Comparison of ENCODE assay signal across 1 cellular context in the genomic region with DNA sequence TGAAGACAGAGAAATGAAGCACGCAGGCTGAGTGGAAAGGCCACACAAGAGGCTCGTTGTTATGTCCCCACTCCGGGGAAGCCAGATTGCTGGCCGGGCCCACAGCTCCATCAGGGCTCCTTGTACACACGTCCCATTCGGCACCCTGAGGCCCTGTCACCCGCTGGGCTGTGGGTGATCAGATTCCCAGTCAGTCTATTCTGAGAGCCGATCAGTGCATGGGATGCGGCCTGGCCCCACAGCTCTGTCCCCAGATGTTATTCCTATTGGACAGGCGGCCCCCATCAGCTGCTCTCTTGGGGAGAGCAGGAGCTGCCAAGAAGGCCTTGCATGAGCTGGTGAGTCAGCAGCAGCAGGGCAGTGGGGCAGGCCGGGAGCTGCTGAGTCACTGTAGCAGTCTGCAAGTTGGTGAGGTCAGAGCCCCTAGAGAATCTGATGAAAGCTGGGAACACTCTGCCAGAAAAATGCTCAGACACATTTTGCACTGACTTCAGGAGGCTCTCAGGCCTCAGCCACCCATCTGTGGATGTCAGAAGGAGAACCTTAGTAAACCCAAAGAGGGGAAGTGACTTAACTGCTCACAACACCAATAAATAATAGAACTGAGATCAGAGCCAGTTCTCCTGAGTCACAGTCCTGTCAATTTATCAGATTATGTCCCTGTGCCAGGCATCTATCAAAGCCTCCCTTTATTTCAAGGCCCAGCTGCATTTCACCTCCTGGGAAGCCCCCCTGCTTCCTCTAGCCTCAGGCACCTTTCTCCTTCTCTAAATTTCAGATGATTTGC.
A peak's percentile ranks its signal among the peaks of the same experiment; 100 is the strongest.
TF ChIP-seq lines count a peak whose summit lies in the region.

No MANE protein-coding gene starts in this region.

TF ChIP-seq in K562, 482 proteins besides CTCF, POLR2A, EP300 and RAD21 (continued from another document and continues in another):
- no peak for TF ChIP-seq ZFP30 (CRISPR knock-in tag; IDR thresholded peaks at IDR 0.05; ENCODE audit: borderline replicate concordance)
- peak; percentile 82; the same call in 1 of the 2 replicates for TF ChIP-seq OTX1 (CRISPR knock-in tag; IDR thresholded peaks at IDR 0.05)
- TF ChIP-seq, protein P1, sequence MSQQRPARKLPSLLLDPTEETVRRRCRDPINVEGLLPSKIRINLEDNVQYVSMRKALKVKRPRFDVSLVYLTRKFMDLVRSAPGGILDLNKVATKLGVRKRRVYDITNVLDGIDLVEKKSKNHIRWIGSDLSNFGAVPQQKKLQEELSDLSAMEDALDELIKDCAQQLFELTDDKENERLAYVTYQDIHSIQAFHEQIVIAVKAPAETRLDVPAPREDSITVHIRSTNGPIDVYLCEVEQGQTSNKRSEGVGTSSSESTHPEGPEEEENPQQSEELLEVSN (IDR thresholded peaks at IDR 0.05; ENCODE audit: borderline replicate concordance in 1 of 2, extremely low read depth in 1 of 2, insufficient read depth in 1 of 2, insufficient read length in 1 of 2, low read depth in 1 of 2, low read length in 1 of 2, poor library complexity in 1 of 2, severe bottlenecking in 1 of 2): peak; percentile 41 to 68
- TF ChIP-seq SMARCE1 (IDR thresholded peaks at IDR 0.05): peak; percentile 95
- TF ChIP-seq RBM17 (IDR thresholded peaks at IDR 0.05; ENCODE audit: borderline replicate concordance, low read depth, low read length): no peak
- TF ChIP-seq, protein P2, sequence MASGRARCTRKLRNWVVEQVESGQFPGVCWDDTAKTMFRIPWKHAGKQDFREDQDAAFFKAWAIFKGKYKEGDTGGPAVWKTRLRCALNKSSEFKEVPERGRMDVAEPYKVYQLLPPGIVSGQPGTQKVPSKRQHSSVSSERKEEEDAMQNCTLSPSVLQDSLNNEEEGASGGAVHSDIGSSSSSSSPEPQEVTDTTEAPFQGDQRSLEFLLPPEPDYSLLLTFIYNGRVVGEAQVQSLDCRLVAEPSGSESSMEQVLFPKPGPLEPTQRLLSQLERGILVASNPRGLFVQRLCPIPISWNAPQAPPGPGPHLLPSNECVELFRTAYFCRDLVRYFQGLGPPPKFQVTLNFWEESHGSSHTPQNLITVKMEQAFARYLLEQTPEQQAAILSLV (tag; IDR thresholded peaks at IDR 0.05): 0 out of 2 replicates have a peak, but pooled peaks have one; percentile 20
- no peak for TF ChIP-seq NR1H2 (CRISPR knock-in tag; IDR thresholded peaks at IDR 0.05)
- TF ChIP-seq FOSL1 (tag; conservative IDR thresholded peaks at IDR 0.05): peak; percentile 100
- TF ChIP-seq, protein P3, sequence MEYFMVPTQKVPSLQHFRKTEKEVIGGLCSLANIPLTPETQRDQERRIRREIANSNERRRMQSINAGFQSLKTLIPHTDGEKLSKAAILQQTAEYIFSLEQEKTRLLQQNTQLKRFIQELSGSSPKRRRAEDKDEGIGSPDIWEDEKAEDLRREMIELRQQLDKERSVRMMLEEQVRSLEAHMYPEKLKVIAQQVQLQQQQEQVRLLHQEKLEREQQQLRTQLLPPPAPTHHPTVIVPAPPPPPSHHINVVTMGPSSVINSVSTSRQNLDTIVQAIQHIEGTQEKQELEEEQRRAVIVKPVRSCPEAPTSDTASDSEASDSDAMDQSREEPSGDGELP (CRISPR knock-in tag; IDR thresholded peaks at IDR 0.05; ENCODE audit: borderline replicate concordance): peak; percentile 99
- TF ChIP-seq TEAD2 (tag; IDR thresholded peaks at IDR 0.05): peak; percentile 23
- TF ChIP-seq ZNF77 (CRISPR knock-in tag; IDR thresholded peaks at IDR 0.05): no peak
- no peak for TF ChIP-seq CHAMP1 (IDR thresholded peaks at IDR 0.05)
- TF ChIP-seq ZKSCAN3 (CRISPR knock-in tag; IDR thresholded peaks at IDR 0.05): no peak
- peak; percentile 91; the same call in 1 of the 2 replicates for TF ChIP-seq DMBX1 (CRISPR knock-in tag; IDR thresholded peaks at IDR 0.05; ENCODE audit: borderline replicate concordance)
- TF ChIP-seq ATF7 (IDR thresholded peaks at IDR 0.05): peak; percentile 98
- peak; percentile 52 for TF ChIP-seq ELF1 (tag; IDR thresholded peaks at IDR 0.05)
- peak; percentile 64; the same call in 1 of the 2 replicates for TF ChIP-seq ZNF79 (CRISPR knock-in tag; IDR thresholded peaks at IDR 0.05; ENCODE audit: low read depth)
- TF ChIP-seq RBM25 (IDR thresholded peaks at IDR 0.05; ENCODE audit: low read depth, low read length, severe bottlenecking): no peak
- TF ChIP-seq GABPA (tag; conservative IDR thresholded peaks at IDR 0.05; ENCODE audit: low read depth): peak; percentile 72
- TF ChIP-seq SOX6 (IDR thresholded peaks at IDR 0.05): no peak; the same call in 1 of the 2 replicates
- TF ChIP-seq, protein P4, sequence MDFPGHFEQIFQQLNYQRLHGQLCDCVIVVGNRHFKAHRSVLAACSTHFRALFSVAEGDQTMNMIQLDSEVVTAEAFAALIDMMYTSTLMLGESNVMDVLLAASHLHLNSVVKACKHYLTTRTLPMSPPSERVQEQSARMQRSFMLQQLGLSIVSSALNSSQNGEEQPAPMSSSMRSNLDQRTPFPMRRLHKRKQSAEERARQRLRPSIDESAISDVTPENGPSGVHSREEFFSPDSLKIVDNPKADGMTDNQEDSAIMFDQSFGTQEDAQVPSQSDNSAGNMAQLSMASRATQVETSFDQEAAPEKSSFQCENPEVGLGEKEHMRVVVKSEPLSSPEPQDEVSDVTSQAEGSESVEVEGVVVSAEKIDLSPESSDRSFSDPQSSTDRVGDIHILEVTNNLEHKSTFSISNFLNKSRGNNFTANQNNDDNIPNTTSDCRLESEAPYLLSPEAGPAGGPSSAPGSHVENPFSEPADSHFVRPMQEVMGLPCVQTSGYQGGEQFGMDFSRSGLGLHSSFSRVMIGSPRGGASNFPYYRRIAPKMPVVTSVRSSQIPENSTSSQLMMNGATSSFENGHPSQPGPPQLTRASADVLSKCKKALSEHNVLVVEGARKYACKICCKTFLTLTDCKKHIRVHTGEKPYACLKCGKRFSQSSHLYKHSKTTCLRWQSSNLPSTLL (IDR thresholded peaks at IDR 0.05): no peak
- TF ChIP-seq, protein P5, sequence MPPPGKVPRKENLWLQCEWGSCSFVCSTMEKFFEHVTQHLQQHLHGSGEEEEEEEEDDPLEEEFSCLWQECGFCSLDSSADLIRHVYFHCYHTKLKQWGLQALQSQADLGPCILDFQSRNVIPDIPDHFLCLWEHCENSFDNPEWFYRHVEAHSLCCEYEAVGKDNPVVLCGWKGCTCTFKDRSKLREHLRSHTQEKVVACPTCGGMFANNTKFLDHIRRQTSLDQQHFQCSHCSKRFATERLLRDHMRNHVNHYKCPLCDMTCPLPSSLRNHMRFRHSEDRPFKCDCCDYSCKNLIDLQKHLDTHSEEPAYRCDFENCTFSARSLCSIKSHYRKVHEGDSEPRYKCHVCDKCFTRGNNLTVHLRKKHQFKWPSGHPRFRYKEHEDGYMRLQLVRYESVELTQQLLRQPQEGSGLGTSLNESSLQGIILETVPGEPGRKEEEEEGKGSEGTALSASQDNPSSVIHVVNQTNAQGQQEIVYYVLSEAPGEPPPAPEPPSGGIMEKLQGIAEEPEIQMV (tag; conservative IDR thresholded peaks at IDR 0.05; ENCODE audit: low read depth): peak; percentile 22; the same call in 1 of the 2 replicates
- peak; percentile 78; the same call in 1 of the 2 replicates for TF ChIP-seq ZNF589 (CRISPR knock-in tag; IDR thresholded peaks at IDR 0.05; ENCODE audit: low read depth)
- peak; percentile 68; the same call in 1 of the 2 replicates for TF ChIP-seq HSF4 (CRISPR knock-in tag; IDR thresholded peaks at IDR 0.05; ENCODE audit: borderline replicate concordance)
- no peak for TF ChIP-seq CREBBP (IDR thresholded peaks at IDR 0.05; ENCODE audit: low read depth, low read length)
- peak; percentile 91 for TF ChIP-seq GATAD2A (IDR thresholded peaks at IDR 0.05)
- TF ChIP-seq LCOR (CRISPR knock-in tag; IDR thresholded peaks at IDR 0.05): peak; percentile 60
- peak; percentile 40; the same call in 1 of the 2 replicates for TF ChIP-seq GATAD2B (IDR thresholded peaks at IDR 0.05; ENCODE audit: borderline replicate concordance)
- TF ChIP-seq E2F8 (IDR thresholded peaks at IDR 0.05; ENCODE audit: low read depth, partially characterized antibody): no peak
- TF ChIP-seq ZNF583 (CRISPR knock-in tag; IDR thresholded peaks at IDR 0.05): peak; percentile 96
- TF ChIP-seq HDGF (IDR thresholded peaks at IDR 0.05): no peak
- no peak for TF ChIP-seq MCM5 (IDR thresholded peaks at IDR 0.05; ENCODE audit: low read depth)
- TF ChIP-seq YBX1 (IDR thresholded peaks at IDR 0.05): no peak
- no peak for TF ChIP-seq NR3C1 (CRISPR knock-in tag; IDR thresholded peaks at IDR 0.05)
- TF ChIP-seq TBL1XR1 (IDR thresholded peaks at IDR 0.05; ENCODE audit: low read length in 2 of 2): peak; percentile 59 to 88; a peak in 2 of 4 replicates
- no peak for TF ChIP-seq ZC3H8 (IDR thresholded peaks at IDR 0.05)
- TF ChIP-seq, protein P6, sequence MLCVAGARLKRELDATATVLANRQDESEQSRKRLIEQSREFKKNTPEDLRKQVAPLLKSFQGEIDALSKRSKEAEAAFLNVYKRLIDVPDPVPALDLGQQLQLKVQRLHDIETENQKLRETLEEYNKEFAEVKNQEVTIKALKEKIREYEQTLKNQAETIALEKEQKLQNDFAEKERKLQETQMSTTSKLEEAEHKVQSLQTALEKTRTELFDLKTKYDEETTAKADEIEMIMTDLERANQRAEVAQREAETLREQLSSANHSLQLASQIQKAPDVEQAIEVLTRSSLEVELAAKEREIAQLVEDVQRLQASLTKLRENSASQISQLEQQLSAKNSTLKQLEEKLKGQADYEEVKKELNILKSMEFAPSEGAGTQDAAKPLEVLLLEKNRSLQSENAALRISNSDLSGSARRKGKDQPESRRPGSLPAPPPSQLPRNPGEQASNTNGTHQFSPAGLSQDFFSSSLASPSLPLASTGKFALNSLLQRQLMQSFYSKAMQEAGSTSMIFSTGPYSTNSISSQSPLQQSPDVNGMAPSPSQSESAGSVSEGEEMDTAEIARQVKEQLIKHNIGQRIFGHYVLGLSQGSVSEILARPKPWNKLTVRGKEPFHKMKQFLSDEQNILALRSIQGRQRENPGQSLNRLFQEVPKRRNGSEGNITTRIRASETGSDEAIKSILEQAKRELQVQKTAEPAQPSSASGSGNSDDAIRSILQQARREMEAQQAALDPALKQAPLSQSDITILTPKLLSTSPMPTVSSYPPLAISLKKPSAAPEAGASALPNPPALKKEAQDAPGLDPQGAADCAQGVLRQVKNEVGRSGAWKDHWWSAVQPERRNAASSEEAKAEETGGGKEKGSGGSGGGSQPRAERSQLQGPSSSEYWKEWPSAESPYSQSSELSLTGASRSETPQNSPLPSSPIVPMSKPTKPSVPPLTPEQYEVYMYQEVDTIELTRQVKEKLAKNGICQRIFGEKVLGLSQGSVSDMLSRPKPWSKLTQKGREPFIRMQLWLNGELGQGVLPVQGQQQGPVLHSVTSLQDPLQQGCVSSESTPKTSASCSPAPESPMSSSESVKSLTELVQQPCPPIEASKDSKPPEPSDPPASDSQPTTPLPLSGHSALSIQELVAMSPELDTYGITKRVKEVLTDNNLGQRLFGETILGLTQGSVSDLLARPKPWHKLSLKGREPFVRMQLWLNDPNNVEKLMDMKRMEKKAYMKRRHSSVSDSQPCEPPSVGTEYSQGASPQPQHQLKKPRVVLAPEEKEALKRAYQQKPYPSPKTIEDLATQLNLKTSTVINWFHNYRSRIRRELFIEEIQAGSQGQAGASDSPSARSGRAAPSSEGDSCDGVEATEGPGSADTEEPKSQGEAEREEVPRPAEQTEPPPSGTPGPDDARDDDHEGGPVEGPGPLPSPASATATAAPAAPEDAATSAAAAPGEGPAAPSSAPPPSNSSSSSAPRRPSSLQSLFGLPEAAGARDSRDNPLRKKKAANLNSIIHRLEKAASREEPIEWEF (CRISPR knock-in tag; IDR thresholded peaks at IDR 0.05): 0 out of 2 replicates have a peak, but pooled peaks have one; percentile 17
